31 cellular contexts compared by ENCODE assay signal in genomic region chr2:24756789-24757188, GRCh38.
"Had no signal": no experiment of that assay in that cellular context is flagged by ENCODE, and none has a peak within 500 bp of the region (broad histone marks: within the 10 kb centered on the region; RNA-seq: fewer than 3 reads in every experiment).

No MANE protein-coding gene starts in this region.

- FAIRE-seq: astrocyte, bronchial epithelial cell had no signal

- H3K4me3 Mint-ChIP-seq: activated B cell treated with CpG ODN at 0.5 μM for 24 hours; activated CD8-positive, alpha-beta T cell treated with anti-CD3 and anti-CD28 coated beads for 36 hours; activated naive CD8-positive, alpha-beta T cell; activated T-cell treated with anti-CD3 and anti-CD28 coated beads, Interleukin-2, amount 50 U/mL, for 4 hours; activated T-helper 17 cell treated with anti-CD3 and anti-CD28 coated beads, Interleukin-2, amount 50 U/mL, for 72 hours; central memory CD8-positive, alpha-beta T cell; dendritic cell treated with granulocyte-macrophage colony-stimulating factor and Interleukin-4, amounts not matched to agents 40 ng/mL and 50 ng/mL, for 4 days; endodermal cell; T-helper 17 cell; T-helper 2 cell treated with Interferon-gamma antibody and Interleukin-4, amounts not matched to agents 5 μg/mL and 100 μg/mL, for 36 hours had no signal

- ATAC-seq: activated CD4-positive, CD25-positive, alpha-beta regulatory T cell treated with anti-CD3 and anti-CD28 coated beads, Interleukin-2, amount 50 U/mL, for 24 hours; activated CD8-positive, alpha-beta T cell treated with anti-CD3 and anti-CD28 coated beads for 36 hours; activated T-cell treated with anti-CD3 and anti-CD28 coated beads, Interleukin-2, amount 50 U/mL, for 4 hours; activated T-helper 17 cell treated with anti-CD3 and anti-CD28 coated beads, Interleukin-2, amount 50 U/mL, for 72 hours; esophagus mucosa; T-helper 17 cell had no signal

- DNase-seq: activated B cell treated with CpG ODN at 0.5 μM for 24 hours; activated CD4-positive, alpha-beta T cell treated with anti-CD3 and anti-CD28 coated beads for 48 hours; activated CD4-positive, alpha-beta T cell treated with anti-CD3 and anti-CD28 coated beads, Interleukin-2, amount 50 U/mL, for 1 hour; activated CD4-positive, alpha-beta T cell treated with anti-CD3 and anti-CD28 coated beads, Interleukin-2, amount 50 U/mL, for 48 hours; activated CD8-positive, alpha-beta memory T cell treated with anti-CD3 and anti-CD28 coated beads for 24 hours; activated CD8-positive, alpha-beta T cell treated with anti-CD3 and anti-CD28 coated beads for 36 hours; activated effector memory CD4-positive, alpha-beta T cell treated with Interleukin-2 at 50 U/mL for 16 hours; activated gamma-delta T cell treated with Interleukin-2 at 50 U/mL for 16 hours; activated naive CD4-positive, alpha-beta T cell treated with anti-CD3 and anti-CD28 coated beads, Interleukin-2, amount 50 U/mL, for 16 hours; activated naive CD4-positive, alpha-beta T cell treated with Interleukin-2 at 50 U/mL for 16 hours; activated T-cell treated with anti-CD3 and anti-CD28 coated beads, Interleukin-2, amount 50 U/mL, for 4 hours; amniotic stem cell; anterior cingulate cortex; brain microvascular endothelial cell; dorsolateral prefrontal cortex; effector memory CD4-positive, alpha-beta T cell; endodermal cell; foreskin fibroblast; head of caudate nucleus; T-helper 17 cell; T1000; WERI-Rb-1 had no signal

- H3K4me1 Mint-ChIP-seq: activated B cell treated with CpG ODN at 0.5 μM for 24 hours; activated T-helper 17 cell treated with anti-CD3 and anti-CD28 coated beads, Interleukin-2, amount 50 U/mL, for 72 hours; central memory CD8-positive, alpha-beta T cell; T-helper 17 cell had no signal

- H3K9me3 Mint-ChIP-seq: activated B cell treated with CpG ODN at 0.5 μM for 24 hours; activated CD8-positive, alpha-beta T cell treated with anti-CD3 and anti-CD28 coated beads for 36 hours; activated T-cell treated with anti-CD3 and anti-CD28 coated beads, Interleukin-2, amount 50 U/mL, for 4 hours; activated T-helper 17 cell treated with anti-CD3 and anti-CD28 coated beads, Interleukin-2, amount 50 U/mL, for 72 hours; central memory CD8-positive, alpha-beta T cell; dendritic cell treated with granulocyte-macrophage colony-stimulating factor and Interleukin-4, amounts not matched to agents 40 ng/mL and 50 ng/mL, for 4 days; endodermal cell; T-helper 2 cell treated with Interferon-gamma antibody and Interleukin-4, amounts not matched to agents 5 μg/mL and 100 μg/mL, for 36 hours had no signal

- H3K27ac Mint-ChIP-seq: activated B cell treated with CpG ODN at 0.5 μM for 24 hours; activated CD8-positive, alpha-beta T cell treated with anti-CD3 and anti-CD28 coated beads for 36 hours; activated naive CD8-positive, alpha-beta T cell; activated T-helper 17 cell treated with anti-CD3 and anti-CD28 coated beads, Interleukin-2, amount 50 U/mL, for 72 hours; dendritic cell treated with granulocyte-macrophage colony-stimulating factor and Interleukin-4, amounts not matched to agents 40 ng/mL and 50 ng/mL, for 4 days; endodermal cell; T-helper 17 cell; T-helper 2 cell treated with Interferon-gamma antibody and Interleukin-4, amounts not matched to agents 5 μg/mL and 100 μg/mL, for 36 hours had no signal

- H3K27me3 Mint-ChIP-seq: activated B cell treated with CpG ODN at 0.5 μM for 24 hours; activated CD8-positive, alpha-beta T cell treated with anti-CD3 and anti-CD28 coated beads for 36 hours; activated naive CD8-positive, alpha-beta T cell; activated T-helper 17 cell treated with anti-CD3 and anti-CD28 coated beads, Interleukin-2, amount 50 U/mL, for 72 hours; central memory CD8-positive, alpha-beta T cell; dendritic cell treated with granulocyte-macrophage colony-stimulating factor and Interleukin-4, amounts not matched to agents 40 ng/mL and 50 ng/mL, for 4 days; T-helper 17 cell had no signal
